16 cellular contexts compared by ENCODE assay signal in the genomic region with DNA sequence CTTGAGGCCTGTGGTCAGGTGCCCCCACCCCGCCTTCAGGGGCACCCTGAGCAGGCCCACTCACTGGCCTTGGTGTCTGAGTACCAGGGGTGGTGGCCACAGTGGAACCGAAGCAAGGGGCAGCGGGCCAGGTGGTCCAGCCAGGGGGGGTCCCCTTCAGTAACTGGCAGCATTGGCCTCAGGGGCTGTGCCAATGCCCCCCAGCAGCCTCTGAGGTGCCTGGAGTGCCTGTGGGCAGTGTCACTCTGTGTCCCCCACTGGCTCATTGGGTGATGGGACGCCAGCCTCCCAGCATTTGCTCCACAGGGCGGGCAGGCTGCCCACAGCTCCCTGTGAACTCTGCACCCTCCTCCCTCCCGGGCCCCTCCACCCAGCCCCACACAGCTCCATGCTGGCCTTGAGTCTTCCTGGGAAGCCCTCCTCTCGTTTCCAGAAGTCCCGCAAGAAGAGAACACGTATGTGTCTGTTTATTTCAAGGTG.
"Had no signal": no experiment of that assay in that cellular context is flagged by ENCODE, and none has a peak within 500 bp of the region (broad histone marks: within the 10 kb centered on the region; RNA-seq: fewer than 3 reads in every experiment).

No MANE protein-coding gene starts in this region.

- ATAC-seq: activated T-helper 17 cell treated with anti-CD3 and anti-CD28 coated beads, Interleukin-2, amount 50 U/mL, for 72 hours; gastroesophageal sphincter; left lung; natural killer cell treated with Interleukin-12 subunit alpha and Interleukin-12 subunit beta and Interleukin-15 and Interleukin-18, amount 100 ng/mL, for 72 hours; WTC11 had no signal

- H3K4me3 ChIP-seq: gastroesophageal sphincter, left lung, tibial artery had no signal

- H3K9me3 ChIP-seq: gastroesophageal sphincter, left lung, neutrophil, tibial artery had no signal

- DNase-seq: activated naive CD4-positive, alpha-beta T cell treated with anti-CD3 and anti-CD28 coated beads for 36 hours; activated T-cell treated with anti-CD3 and anti-CD28 coated beads, Interleukin-2, amount 50 U/mL, for 1 hour; amygdala; islet precursor cell; stimulated activated CD4-positive, alpha-beta T cell treated with anti-CD3 and anti-CD28 coated beads, Interleukin-4, amount 100 ng/mL, for 24 hours; stimulated activated naive CD4-positive, alpha-beta T cell treated with Interleukin-2 at 50 U/mL for 16 hours; substantia nigra; T1000; tibial artery had no signal

- H3K27ac ChIP-seq: epithelial cell of prostate, gastroesophageal sphincter, left lung, neutrophil, tibial artery had no signal
